ENCODE assay signal across 8 cellular contexts in genomic region chr15:75307778-75308390, GRCh38. TPM values are rescaled to one million over a fixed set of nuclear protein-coding genes. Genes with fewer than 3 reads are reported as not detected.
DNase-seq lines count a peak whose midpoint lies in the region; ATAC-seq, FAIRE-seq and TF ChIP-seq lines count a peak whose summit lies in the region.

No MANE protein-coding gene starts in this region.

- no peak overlapping the region for H2BK20ac ChIP-seq in H1 (ENCODE audit: low read length)

- H3K23ac ChIP-seq in H1 (ENCODE audit: insufficient read length), result no peak overlapping the region
- H3K23ac ChIP-seq in neuronal stem cell (ENCODE audit: low read depth, low read length, poor library complexity), result no peak overlapping the region

- H3K56ac ChIP-seq in H1 (replicated peaks; ENCODE audit: insufficient read length, low read depth, low read length), result no peak overlapping the region

- H3K27me3 ChIP-seq in H1 (replicated peaks in 1 of 4; ENCODE audit: control insufficient read depth in 3 of 4, extremely low read depth in 1 of 4, insufficient read depth in 3 of 4, low read length in 3 of 4) (no peaks in the 10 kb centered on the region), neuronal stem cell (ENCODE audit: control insufficient read depth in 3 of 3, insufficient read depth in 3 of 3, low read depth in 1 of 3, low read length in 3 of 3) (peaks cover 0 to 44% (median 7%) of the 10 kb centered on the region in 3 experiments), gastrocnemius medialis (peaks cover 7 to 23% (median 16%) of the 10 kb centered on the region in 3 donors)

- H2BK5ac ChIP-seq in H1 (ENCODE audit: low read depth, low read length) (no peak overlapping the region), neuronal stem cell (ENCODE audit: low read length) (no peak overlapping the region)

- H4K20me1 ChIP-seq in H1 (replicated peaks in 1 of 2; ENCODE audit: control insufficient read depth in 1 of 2, insufficient read depth in 2 of 2, low read length in 2 of 2), result no peaks in the 10 kb centered on the region

- DNase-seq in Daoy (ENCODE audit: low read depth) (peak; percentile 73), HTR-8/SVneo (ENCODE audit: insufficient read length, low spot score) (peak; percentile 55), RKO (ENCODE audit: low spot score) (peak; percentile 44), H1 (ENCODE audit: low read depth in 1 of 2, low spot score in 2 of 2) (peak; percentile 60 to 88), neuronal stem cell (ENCODE audit: low spot score) (peak; percentile 6), gastrocnemius medialis (no peak)

- H3K79me1 ChIP-seq in H1 (ENCODE audit: low read depth, low read length) (no peaks in the 10 kb centered on the region), neuronal stem cell (ENCODE audit: low read depth, low read length) (peaks cover 2% of the 10 kb centered on the region)

- H3K23me2 ChIP-seq in H1 (ENCODE audit: low read depth, low read length), result no peaks in the 10 kb centered on the region

- TF ChIP-seq EP300 in H1 (IDR thresholded peaks at IDR 0.05; ENCODE audit: borderline replicate concordance in 1 of 2, low read depth in 2 of 2, low read length in 2 of 2), result no peak

- H2AFZ ChIP-seq in H1 (ENCODE audit: low read length) (peak overlapping the region; percentile 86), neuronal stem cell (ENCODE audit: low read length) (no peak overlapping the region)

- CTCF ChIA-PET in H1 (lab: Charles Lee; ENCODE audit: partially characterized antibody), result interaction anchor here (0.6 to 3.4 kb wide), 42 partner anchors 8 to 545 kb away, joined by 3 to 35 read pairs (median 4); partner anchors contain the start of gene NEIL1

- no peak overlapping the region for H4K8ac ChIP-seq in H1 (ENCODE audit: extremely low read depth, insufficient read depth, low read length)
- H4K8ac ChIP-seq in neuronal stem cell (ENCODE audit: low read depth, low read length), result no peak overlapping the region

- H4K91ac ChIP-seq in H1 (replicated peaks; ENCODE audit: insufficient read length, low read length), result no peak overlapping the region
- H4K91ac ChIP-seq in neuronal stem cell (ENCODE audit: low read depth, low read length, poor library complexity), result no peak overlapping the region

- ATAC-seq in gastrocnemius medialis, result no peak
- ATAC-seq in GM18858 (IDR thresholded peaks at IDR 0.05; ENCODE audit: unreplicated experiment), result no peak
- ATAC-seq in HG02798 (IDR thresholded peaks at IDR 0.05; ENCODE audit: poor library complexity, unreplicated experiment), result no peak

- intact Hi-C loops in gastrocnemius medialis (cut with DNase I; ENCODE audit: low total_unique reads), result no loop called here

- H3K79me2 ChIP-seq in H1 (ENCODE audit: control insufficient read depth in 1 of 2, insufficient read depth in 2 of 2, low read length in 2 of 2), result no peaks in the 10 kb centered on the region

- peak overlapping the region; percentile 34; the same call in 1 of the 2 replicates for H2BK15ac ChIP-seq in H1 (ENCODE audit: low read length)
- H2BK15ac ChIP-seq in neuronal stem cell (ENCODE audit: low read length), result no peak overlapping the region

- peak; percentile 58 for FAIRE-seq in HTR-8/SVneo (lab: Jason Lieb, UNC)
- FAIRE-seq in H1 (lab: Jason Lieb, UNC), result peak; percentile 50

- POLR2A ChIA-PET in H1 (lab: Charles Lee; ENCODE audit: partially characterized antibody), result interaction anchor here (0.6 to 1.4 kb wide), 5 partner anchors 102 to 329 kb away, joined by 3 to 4 read pairs (median 3); no protein-coding TSS in a partner anchor

- WGBS in H1 (ENCODE audit: extremely low coverage in 1 of 2, insufficient coverage in 1 of 2, insufficient read length in 1 of 2, insufficient replicate concordance in 2 of 2, low coverage in 1 of 2, low lambda C conversion rate in 2 of 2, missing lambda C conversion rate in 1 of 2), 2 experiments, result 42% methylated on average over 15 of the region's 15 CpGs; no CpG with 5 or more reads in 1 of the 2 experiments
- no CpG with 5 or more reads among the region's 15 CpGs for WGBS in neuronal stem cell (ENCODE audit: extremely low coverage in 2 of 2, insufficient read length in 2 of 2, insufficient replicate concordance in 1 of 2), 2 donors

- H3K4me3 ChIP-seq in H1 (ENCODE audit: extremely low read depth in 1 of 4, insufficient read depth in 2 of 4, low read depth in 3 of 4, low read length in 4 of 4), result no peak overlapping the region
- H3K4me3 ChIP-seq in neuronal stem cell (ENCODE audit: low read length in 2 of 2), result no peak overlapping the region
- no peak overlapping the region for H3K4me3 ChIP-seq in gastrocnemius medialis

- H3K9me3 ChIP-seq in H1 (ENCODE audit: insufficient read depth in 2 of 2, low read depth in 1 of 2, low read length in 1 of 2), result no peaks in the 10 kb centered on the region
- H3K9me3 ChIP-seq in neuronal stem cell (replicated peaks in 1 of 2; ENCODE audit: control insufficient read depth in 2 of 2, insufficient read depth in 1 of 2, low read depth in 1 of 2, low read length in 2 of 2), result no peaks in the 10 kb centered on the region
- H3K9me3 ChIP-seq in gastrocnemius medialis, result no peaks in the 10 kb centered on the region

- H3K18ac ChIP-seq in H1 (ENCODE audit: extremely low read depth, low read length) (no peak overlapping the region), neuronal stem cell (ENCODE audit: low read length) (no peak overlapping the region)

- H3K4me2 ChIP-seq in H1 (ENCODE audit: insufficient read depth in 1 of 2, low read depth in 2 of 2, low read length in 2 of 2) (no peak overlapping the region), neuronal stem cell (ENCODE audit: insufficient read depth, low read length, poor library complexity, severe bottlenecking) (no peak overlapping the region)

- in situ Hi-C loops in gastrocnemius medialis (cut with MboI; ENCODE audit: low sequenced_read_pairs in 4 of 4), result no loop called here

- H3K9ac ChIP-seq in H1 (replicated peaks in 1 of 4; ENCODE audit: extremely low read depth in 1 of 4, low read depth in 3 of 4, low read length in 3 of 4), result no peak overlapping the region
- H3K9ac ChIP-seq in neuronal stem cell (ENCODE audit: low read depth, low read length, poor library complexity), result no peak overlapping the region

- H2BK120ac ChIP-seq in H1 (replicated peaks; ENCODE audit: low read depth, low read length) (no peak overlapping the region), neuronal stem cell (ENCODE audit: low read depth, low read length) (no peak overlapping the region)

- H2AK5ac ChIP-seq in H1 (ENCODE audit: low read depth, low read length) (no peak overlapping the region), neuronal stem cell (ENCODE audit: low read depth, low read length) (no peak overlapping the region)

- peak; percentile 98 to 99 for TF ChIP-seq RAD21 in H1 (IDR thresholded peaks at IDR 0.05 in 1 of 2, conservative IDR thresholded peaks at IDR 0.05 in 1 of 2; ENCODE audit: low read depth in 2 of 2, low read length in 2 of 2)

- H3K14ac ChIP-seq in H1 (ENCODE audit: insufficient read length), result no peak overlapping the region
- no peak overlapping the region for H3K14ac ChIP-seq in neuronal stem cell (ENCODE audit: low read length)

- H2BK12ac ChIP-seq in H1 (ENCODE audit: low read depth, low read length) (no peak overlapping the region), neuronal stem cell (ENCODE audit: low read length) (no peak overlapping the region)

- TF ChIP-seq POLR2A in H1 (IDR thresholded peaks at IDR 0.05; ENCODE audit: control extremely low read depth in 1 of 2, low read depth in 2 of 2, low read length in 2 of 2) (no peak), gastrocnemius medialis (IDR thresholded peaks at IDR 0.05) (no peak)

- H3K27ac ChIP-seq in H1 (ENCODE audit: low read depth, low read length) (no peak overlapping the region), neuronal stem cell (replicated peaks; ENCODE audit: low read length) (no peak overlapping the region), gastrocnemius medialis (no peak overlapping the region)

- TF ChIP-seq CTCF in H1 (IDR thresholded peaks at IDR 0.05; ENCODE audit: control extremely low read depth in 1 of 3, insufficient read depth in 1 of 3, low read depth in 1 of 3, low read length in 3 of 3), result peak; percentile 94 to 95 (median 95)
- no peak for TF ChIP-seq CTCF in gastrocnemius medialis (IDR thresholded peaks at IDR 0.05 in 4 of 5, conservative IDR thresholded peaks at IDR 0.05 in 1 of 5)

- no peak overlapping the region for H3K4ac ChIP-seq in H1 (replicated peaks; ENCODE audit: insufficient read length, low read depth, low read length)
- H3K4ac ChIP-seq in neuronal stem cell (ENCODE audit: low read length), result no peak overlapping the region

- no peak overlapping the region for H4K5ac ChIP-seq in H1 (ENCODE audit: insufficient read length, low read depth, low read length)

- no peaks in the 10 kb centered on the region for H3K36me3 ChIP-seq in H1 (ENCODE audit: control insufficient read depth in 2 of 4, insufficient read depth in 4 of 4, low read length in 3 of 4)
- H3K36me3 ChIP-seq in neuronal stem cell (replicated peaks in 1 of 2; ENCODE audit: control insufficient read depth in 2 of 2, insufficient read depth in 2 of 2, low read length in 2 of 2), result no peaks in the 10 kb centered on the region
- no peaks in the 10 kb centered on the region for H3K36me3 ChIP-seq in gastrocnemius medialis

- no peaks in the 10 kb centered on the region for H3K4me1 ChIP-seq in H1 (replicated peaks in 1 of 4; ENCODE audit: control insufficient read depth in 3 of 4, insufficient read depth in 4 of 4, low read length in 3 of 4)
- H3K4me1 ChIP-seq in neuronal stem cell (ENCODE audit: control insufficient read depth in 2 of 2, insufficient read depth in 1 of 2, low read depth in 1 of 2, low read length in 2 of 2), result no peaks in the 10 kb centered on the region
- no peaks in the 10 kb centered on the region for H3K4me1 ChIP-seq in gastrocnemius medialis

RNA-seq across cellular contexts. Expression of gene GOLGA6D, which starts 25.2 kb away (rescaled TPM):
- not detected in 2 replicates for total RNA-seq in Daoy (2014; rRNA removed; shearing (Covaris generic))
- total RNA-seq in H1 (2021; fragmentation: NEBNext Ultra II Directional; extraction: Animal tissue kit (Norgen Biotek cat#: 25700)), result 0.69 and 0.73 TPM in 2 replicates
- 0.20 and 0.27 TPM in 2 replicates for polyA plus RNA-seq in H1 (2011; rRNA removed)
- 0.58 TPM for polyA plus RNA-seq in H1 (2011; cell fraction: cytosol; rRNA removed)
- polyA plus RNA-seq in H1 (2011; cell fraction: nucleus; rRNA removed), result 0.74 TPM
- 0.25 to 0.81 TPM (median 0.51 TPM) in 4 replicates for polyA plus RNA-seq in H1 (2012, experiment 1 of 2)
- polyA plus RNA-seq in H1 (2012, experiment 2 of 2), result 0.14 TPM
- polyA plus RNA-seq in H1 (2013, experiment 1 of 2), result 0.77 TPM
- polyA plus RNA-seq in H1 (2013, experiment 2 of 2), result 0.85 TPM
- 0.47 and 0.68 TPM in 2 replicates for polyA minus RNA-seq in H1 (2011; rRNA and poly(A)+ RNA removed)
- polyA minus RNA-seq in H1 (2011; cell fraction: cytosol; rRNA and poly(A)+ RNA removed), result not detected
- not detected for polyA minus RNA-seq in H1 (2011; cell fraction: nucleus; rRNA and poly(A)+ RNA removed)
- 0.04 TPM for polyA plus RNA-seq in neuronal stem cell (2013, experiment 1 of 2)
- 0.03 TPM for polyA plus RNA-seq in neuronal stem cell (2013, experiment 2 of 2)
- not detected for total RNA-seq in gastrocnemius medialis

RNA-seq across cellular contexts. Expression of gene COMMD4, which starts 28.0 kb away (rescaled TPM):
- 99.4 and 108 TPM in 2 replicates for total RNA-seq in Daoy (2014; rRNA removed; shearing (Covaris generic))
- total RNA-seq in H1 (2021; fragmentation: NEBNext Ultra II Directional; extraction: Animal tissue kit (Norgen Biotek cat#: 25700)), result 131 and 132 TPM in 2 replicates
- 236 and 265 TPM in 2 replicates for polyA plus RNA-seq in H1 (2011; rRNA removed)
- 273 TPM for polyA plus RNA-seq in H1 (2011; cell fraction: cytosol; rRNA removed)
- 252 TPM for polyA plus RNA-seq in H1 (2011; cell fraction: nucleus; rRNA removed)
- 109 to 154 TPM (median 150 TPM) in 4 replicates for polyA plus RNA-seq in H1 (2012, experiment 1 of 2)
- polyA plus RNA-seq in H1 (2012, experiment 2 of 2), result 168 TPM
- 118 TPM for polyA plus RNA-seq in H1 (2013, experiment 1 of 2)
- 115 TPM for polyA plus RNA-seq in H1 (2013, experiment 2 of 2)
- 51.0 and 53.9 TPM in 2 replicates for polyA minus RNA-seq in H1 (2011; rRNA and poly(A)+ RNA removed)
- 33.5 TPM for polyA minus RNA-seq in H1 (2011; cell fraction: cytosol; rRNA and poly(A)+ RNA removed)
- polyA minus RNA-seq in H1 (2011; cell fraction: nucleus; rRNA and poly(A)+ RNA removed), result 38.7 TPM
- polyA plus RNA-seq in neuronal stem cell (2013, experiment 1 of 2), result 54.6 TPM
- polyA plus RNA-seq in neuronal stem cell (2013, experiment 2 of 2), result 57.9 TPM
- 10 to 100 TPM; 17.9 to 37.5 (median 28.2) TPM for total RNA-seq in gastrocnemius medialis

RNA-seq across cellular contexts. Expression of gene NEIL1, which starts 39.0 kb away (rescaled TPM):
- total RNA-seq in Daoy (2014; rRNA removed; shearing (Covaris generic)), result not detected in 2 replicates
- 10.9 and 12.2 TPM in 2 replicates for total RNA-seq in H1 (2021; fragmentation: NEBNext Ultra II Directional; extraction: Animal tissue kit (Norgen Biotek cat#: 25700))
- 10.4 and 19.5 TPM in 2 replicates for polyA plus RNA-seq in H1 (2011; rRNA removed)
- 12.4 TPM for polyA plus RNA-seq in H1 (2011; cell fraction: cytosol; rRNA removed)
- 49.5 TPM for polyA plus RNA-seq in H1 (2011; cell fraction: nucleus; rRNA removed)
- 14.7 to 18.1 TPM (median 15.4 TPM) in 4 replicates for polyA plus RNA-seq in H1 (2012, experiment 1 of 2)
- 10.2 TPM for polyA plus RNA-seq in H1 (2012, experiment 2 of 2)
- 11.4 TPM for polyA plus RNA-seq in H1 (2013, experiment 1 of 2)
- polyA plus RNA-seq in H1 (2013, experiment 2 of 2), result 8.7 TPM
- polyA minus RNA-seq in H1 (2011; rRNA and poly(A)+ RNA removed), result 3.5 and 4.2 TPM in 2 replicates
- 5.3 TPM for polyA minus RNA-seq in H1 (2011; cell fraction: cytosol; rRNA and poly(A)+ RNA removed)
- polyA minus RNA-seq in H1 (2011; cell fraction: nucleus; rRNA and poly(A)+ RNA removed), result 12.7 TPM
- 9.7 TPM for polyA plus RNA-seq in neuronal stem cell (2013, experiment 1 of 2)
- 8.4 TPM for polyA plus RNA-seq in neuronal stem cell (2013, experiment 2 of 2)
- 10 to 100 TPM in 1 of 4 donors, 1 to 10 TPM in 3; 3.9 to 11.1 (median 5.1) TPM for total RNA-seq in gastrocnemius medialis

RNA-seq across cellular contexts. Expression of gene GOLGA6C, which starts 49.8 kb away (rescaled TPM):
- total RNA-seq in Daoy (2014; rRNA removed; shearing (Covaris generic)), result 0.34 TPM in 1 of 2 replicates, not detected in the other
- 0.35 TPM in 1 of 2 replicates, not detected in the other for total RNA-seq in H1 (2021; fragmentation: NEBNext Ultra II Directional; extraction: Animal tissue kit (Norgen Biotek cat#: 25700))
- polyA plus RNA-seq in H1 (2011; rRNA removed), result 0.14 and 0.17 TPM in 2 replicates
- polyA plus RNA-seq in H1 (2011; cell fraction: cytosol; rRNA removed), result 0.22 TPM
- polyA plus RNA-seq in H1 (2011; cell fraction: nucleus; rRNA removed), result 0.11 TPM
- 0.15 to 0.61 TPM (median 0.42 TPM) in 4 replicates for polyA plus RNA-seq in H1 (2012, experiment 1 of 2)
- polyA plus RNA-seq in H1 (2012, experiment 2 of 2), result not detected
- 0.99 TPM for polyA plus RNA-seq in H1 (2013, experiment 1 of 2)
- polyA plus RNA-seq in H1 (2013, experiment 2 of 2), result 0.75 TPM
- polyA minus RNA-seq in H1 (2011; rRNA and poly(A)+ RNA removed), result not detected in 2 replicates
- not detected for polyA minus RNA-seq in H1 (2011; cell fraction: cytosol; rRNA and poly(A)+ RNA removed)
- polyA minus RNA-seq in H1 (2011; cell fraction: nucleus; rRNA and poly(A)+ RNA removed), result 0.30 TPM
- not detected for polyA plus RNA-seq in neuronal stem cell (2013, experiment 1 of 2)
- polyA plus RNA-seq in neuronal stem cell (2013, experiment 2 of 2), result not detected
- under 1 TPM in 2 of 4 donors, not detected in 2; 0.17 to 0.41 TPM for total RNA-seq in gastrocnemius medialis

Comparison
In these comparisons a context has a peak if more than half of its experiments do, and no peak if none do; other contexts are left out.
1. DNase-seq: peak in Daoy (single experiment), HTR-8/SVneo (single experiment), RKO (single experiment), H1 (2 of 2) and neuronal stem cell (single experiment); none in gastrocnemius medialis (0 of 2).
2. CTCF ChIP-seq: peak in H1 (3 of 3); none in gastrocnemius medialis (0 of 5).